19 cellular contexts compared by ENCODE assay signal in genomic region chr3:53865732-53866499, GRCh38. TPM values are rescaled to one million over a fixed set of nuclear protein-coding genes. Genes with fewer than 3 reads are reported as not detected.
"Had no signal": no experiment of that assay in that cellular context is flagged by ENCODE, and none has a peak within 500 bp of the region (broad histone marks: within the 10 kb centered on the region; RNA-seq: fewer than 3 reads in every experiment).

No MANE protein-coding gene starts in this region.

- H3K27ac ChIP-seq: brain microvascular endothelial cell, lower lobe of right lung, neural progenitor cell, pancreas, thoracic aorta, VCaP had no signal

- H3K9ac ChIP-seq: neural progenitor cell had no signal

- H3K9me3 ChIP-seq: lower lobe of right lung, pancreas, thoracic aorta had no signal

- H3K4me1 ChIP-seq: lower lobe of right lung, neural progenitor cell, pancreas had no signal

- DNase-seq: activated CD4-positive, alpha-beta memory T cell treated with anti-CD3 and anti-CD28 coated beads, Interleukin-2, amount 10 ng/mL, durations not matched to agents 7 days and 5 days; activated CD4-positive, alpha-beta T cell treated with anti-CD3 and anti-CD28 coated beads for 36 hours; activated gamma-delta T cell; activated naive CD8-positive, alpha-beta T cell treated with anti-CD3 and anti-CD28 coated beads for 36 hours; activated T-cell treated with anti-CD3 and anti-CD28 coated beads, Interleukin-2, amount 50 U/mL, for 48 hours; brain microvascular endothelial cell; dermis blood vessel endothelial cell; endodermal cell; erythroblast; hypothalamus; lower lobe of right lung; pancreas; retina; stimulated activated CD4-positive, alpha-beta T cell treated with anti-CD3 and anti-CD28 coated beads, Interleukin-15, amount 100 ng/mL, for 24 hours; stimulated activated CD4-positive, alpha-beta T cell treated with anti-CD3 and anti-CD28 coated beads, Interleukin-4, amount 100 ng/mL, for 24 hours; stimulated activated naive CD8-positive, alpha-beta T cell treated with anti-CD3 and anti-CD28 coated beads, Interleukin-15, amount 100 ng/mL, for 72 hours had no signal

- FAIRE-seq: pancreas had no signal

- ATAC-seq: activated CD4-positive, alpha-beta T cell treated with anti-CD3 and anti-CD28 coated beads for 36 hours; lower lobe of right lung; pancreas; stimulated activated naive CD8-positive, alpha-beta T cell treated with anti-CD3 and anti-CD28 coated beads, Interleukin-15, amount 100 ng/mL, for 72 hours had no signal

- H3K4me3 ChIP-seq: lower lobe of right lung, neural progenitor cell, pancreas, thoracic aorta had no signal

RNA-seq across cellular contexts. Expression of gene IL17RB, which starts 19.5 kb away (rescaled TPM):
- total RNA-seq: activated naive CD8-positive, alpha-beta T cell treated with anti-CD3 and anti-CD28 coated beads for 36 hours; dermis blood vessel endothelial cell had no signal
